ENCODE assay signal across 13 cellular contexts in the genomic region with DNA sequence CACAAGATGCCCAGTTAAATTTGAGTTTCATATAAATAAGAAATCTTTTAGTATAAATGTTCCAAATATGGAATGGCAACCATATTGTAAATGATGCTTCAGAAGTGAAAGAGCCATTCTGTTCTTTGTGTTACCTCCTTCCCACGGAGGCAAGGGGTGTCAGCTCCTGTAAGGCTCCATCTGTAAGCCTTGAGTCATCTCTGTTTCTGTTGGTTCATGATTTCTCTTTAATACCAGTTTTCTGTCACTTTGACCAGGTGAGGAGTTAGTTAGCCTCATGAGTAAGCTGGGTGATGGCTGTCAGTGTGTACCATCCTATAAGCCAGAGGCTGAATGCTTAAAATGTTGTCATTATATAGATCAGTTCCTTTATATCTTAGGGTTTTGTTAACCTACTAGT.
"Had no signal": no experiment of that assay in that cellular context is flagged by ENCODE, and none has a peak within 500 bp of the region (broad histone marks: within the 10 kb centered on the region; RNA-seq: fewer than 3 reads in every experiment).

No MANE protein-coding gene starts in this region.

- H3K9me3 ChIP-seq: ascending aorta, esophagus squamous epithelium, gastrocnemius medialis, left lung, tibial artery had no signal

- DNase-seq: activated CD4-positive, alpha-beta T cell treated with anti-CD3 and anti-CD28 coated beads for 4 hours; activated effector memory CD4-positive, alpha-beta T cell treated with anti-CD3 and anti-CD28 coated beads, Interleukin-2, amount 50 U/mL, for 16 hours; activated naive CD8-positive, alpha-beta T cell treated with anti-CD3 and anti-CD28 coated beads, Interleukin-2, amount 10 ng/mL, durations not matched to agents 7 days and 5 days; esophagus squamous epithelium; left lung; mesenchymal stem cell; SHP77; stimulated activated CD4-positive, alpha-beta T cell treated with anti-CD3 and anti-CD28 coated beads, Interleukin-12 subunit alpha, Interleukin-12 subunit beta, amount 100 ng/mL, for 4 hours; stimulated activated CD4-positive, alpha-beta T cell treated with anti-CD3 and anti-CD28 coated beads, Interleukin-4, amount 100 ng/mL, for 24 hours; T-helper 9 cell had no signal

- H3K4me3 ChIP-seq: ascending aorta, esophagus squamous epithelium, gastrocnemius medialis, left lung, tibial artery had no signal

- H3K27me3 ChIP-seq: ascending aorta, gastrocnemius medialis, tibial artery had no signal

- H3K36me3 ChIP-seq: ascending aorta, esophagus squamous epithelium, gastrocnemius medialis, left lung, tibial artery had no signal

- H3K27ac ChIP-seq: ascending aorta, esophagus squamous epithelium, left lung, tibial artery had no signal

- ATAC-seq: gastrocnemius medialis, left lung had no signal

- H3K4me1 ChIP-seq: ascending aorta, left lung had no signal
